Comparison of ENCODE assay signal across 21 cellular contexts in genomic region chr10:42149027-42149700, GRCh38.
A peak's percentile ranks its signal among the peaks of the same experiment; 100 is the strongest.
DNase-seq lines count a peak whose midpoint lies in the region; ATAC-seq and TF ChIP-seq lines count a peak whose summit lies in the region.
"Had no signal": no experiment of that assay in that cellular context is flagged by ENCODE, and none has a peak within 500 bp of the region (broad histone marks: within the 10 kb centered on the region; RNA-seq: fewer than 3 reads in every experiment).

No MANE protein-coding gene starts in this region.

- POLR2A ChIA-PET in CD8-positive, alpha-beta T cell (lab: Charles Lee): no interaction called here
- POLR2A ChIA-PET in activated CD8-positive, alpha-beta T cell treated with anti-CD3 and anti-CD28 coated beads, Interleukin-2, amount 10 ng/mL, durations not matched to agents 7 days and 5 days (lab: Charles Lee): no interaction called here

- 89 to 96% methylated on average over 12 to 42 of the region's 42 CpGs for WGBS in endodermal cell (ENCODE audit: insufficient coverage in 1 of 2, insufficient read length in 1 of 2), 2 experiments

- DNase-seq in Right ventricle myocardium inferior (ENCODE audit: missing footprints) (peak; percentile 66), left ventricle myocardium inferior (no peak), endodermal cell (peak; percentile 12), lung microvascular endothelial cell (ENCODE audit: low read depth in 2 of 2) (peak; percentile 5 to 35), MG63 (no peak)
- DNase-seq in CD8-positive, alpha-beta T cell: no peak
- DNase-seq in activated CD8-positive, alpha-beta T cell treated with anti-CD3 and anti-CD28 coated beads, Interleukin-2, amount 10 ng/mL, durations not matched to agents 7 days and 5 days: no peak
- DNase-seq: activated CD4-positive, alpha-beta T cell treated with anti-CD3 and anti-CD28 coated beads for 1 hour; activated CD8-positive, alpha-beta memory T cell treated with anti-CD3 and anti-CD28 coated beads, Interleukin-2, amount 50 U/mL, for 48 hours; body of pancreas; hippocampal formation; Karpas-422; kidney glomerular epithelial cell; NCI-H1105 treated with DMSO at 0.1 percent for 48 hours; NK-92 treated with Interleukin-12 subunit alpha and Interleukin-12 subunit beta, amount 100 ng/mL, for 24 hours had no signal

- no peaks in the 10 kb centered on the region for H3K4me1 Mint-ChIP-seq in endodermal cell
- no peaks in the 10 kb centered on the region for H3K4me1 Mint-ChIP-seq in CD8-positive, alpha-beta T cell (ENCODE audit: low read depth)
- no peaks in the 10 kb centered on the region for H3K4me1 Mint-ChIP-seq in activated CD8-positive, alpha-beta T cell treated with anti-CD3 and anti-CD28 coated beads, Interleukin-2, amount 10 ng/mL, durations not matched to agents 7 days and 5 days (ENCODE audit: low read depth)
- H3K4me1 Mint-ChIP-seq: activated naive CD4-positive, alpha-beta T cell treated with anti-CD3 and anti-CD28 coated beads, Interleukin-2, amount 50 U/mL, for 24 hours had no signal

- H3K27me3 Mint-ChIP-seq in endodermal cell (ENCODE audit: insufficient read depth): no peaks in the 10 kb centered on the region
- peaks cover 6% of the 10 kb centered on the region for H3K27me3 Mint-ChIP-seq in CD8-positive, alpha-beta T cell (ENCODE audit: low read depth)
- no peaks in the 10 kb centered on the region for H3K27me3 Mint-ChIP-seq in activated CD8-positive, alpha-beta T cell treated with anti-CD3 and anti-CD28 coated beads, Interleukin-2, amount 10 ng/mL, durations not matched to agents 7 days and 5 days (ENCODE audit: low read depth)

- no peaks in the 10 kb centered on the region for H3K36me3 ChIP-seq in left ventricle myocardium inferior
- no peaks in the 10 kb centered on the region for H3K36me3 ChIP-seq in endodermal cell (ENCODE audit: control insufficient read depth, insufficient read depth, low read length)
- no peaks in the 10 kb centered on the region for H3K36me3 ChIP-seq in MG63
- H3K36me3 ChIP-seq in CD8-positive, alpha-beta T cell (ENCODE audit: insufficient read depth, low read length): no peaks in the 10 kb centered on the region
- H3K36me3 ChIP-seq: tibial nerve had no signal

- H3K27ac Mint-ChIP-seq in endodermal cell: no peak overlapping the region
- no peak overlapping the region for H3K27ac Mint-ChIP-seq in CD8-positive, alpha-beta T cell
- H3K27ac Mint-ChIP-seq in activated CD8-positive, alpha-beta T cell treated with anti-CD3 and anti-CD28 coated beads, Interleukin-2, amount 10 ng/mL, durations not matched to agents 7 days and 5 days: no peak overlapping the region
- H3K27ac Mint-ChIP-seq: activated naive CD4-positive, alpha-beta T cell treated with anti-CD3 and anti-CD28 coated beads, Interleukin-2, amount 50 U/mL, for 24 hours; T-helper 2 cell treated with Interferon-gamma antibody and Interleukin-4, amounts not matched to agents 5 μg/mL and 100 μg/mL, for 36 hours had no signal

- H3K9me3 Mint-ChIP-seq in endodermal cell: peaks cover 86% of the 10 kb centered on the region
- peaks cover 11% of the 10 kb centered on the region for H3K9me3 Mint-ChIP-seq in CD8-positive, alpha-beta T cell
- H3K9me3 Mint-ChIP-seq in activated CD8-positive, alpha-beta T cell treated with anti-CD3 and anti-CD28 coated beads, Interleukin-2, amount 10 ng/mL, durations not matched to agents 7 days and 5 days (ENCODE audit: insufficient read depth): peaks cover 35% of the 10 kb centered on the region

- H3K27me3 ChIP-seq in left ventricle myocardium inferior (ENCODE audit: low read depth) (peaks cover 17% of the 10 kb centered on the region), endodermal cell (ENCODE audit: control insufficient read depth, insufficient read depth, low read length, poor library complexity, severe bottlenecking) (no peaks in the 10 kb centered on the region), MG63 (no peaks in the 10 kb centered on the region)
- no peaks in the 10 kb centered on the region for H3K27me3 ChIP-seq in CD8-positive, alpha-beta T cell (ENCODE audit: insufficient read depth, low read length)
- H3K27me3 ChIP-seq: body of pancreas, tibial nerve had no signal

- H3K36me3 Mint-ChIP-seq in endodermal cell (ENCODE audit: low read depth): no peaks in the 10 kb centered on the region
- H3K36me3 Mint-ChIP-seq in CD8-positive, alpha-beta T cell: peaks cover 2% of the 10 kb centered on the region
- peaks cover 5% of the 10 kb centered on the region for H3K36me3 Mint-ChIP-seq in activated CD8-positive, alpha-beta T cell treated with anti-CD3 and anti-CD28 coated beads, Interleukin-2, amount 10 ng/mL, durations not matched to agents 7 days and 5 days (ENCODE audit: low read depth)
- H3K36me3 Mint-ChIP-seq: activated naive CD4-positive, alpha-beta T cell treated with anti-CD3 and anti-CD28 coated beads, Interleukin-2, amount 50 U/mL, for 24 hours had no signal

- H3K9me3 ChIP-seq in left ventricle myocardium inferior (replicated peaks) (peaks cover 15% of the 10 kb centered on the region), endodermal cell (ENCODE audit: control insufficient read depth, low read length) (peaks cover 25% of the 10 kb centered on the region), MG63 (no peaks in the 10 kb centered on the region)
- H3K9me3 ChIP-seq in CD8-positive, alpha-beta T cell (ENCODE audit: low read length): no peaks in the 10 kb centered on the region

- no peak overlapping the region for H3K9ac ChIP-seq in endodermal cell (ENCODE audit: extremely low read depth, low read length, poor library complexity, severe bottlenecking)

- H3K27ac ChIP-seq in left ventricle myocardium inferior (replicated peaks): no peak overlapping the region
- no peak overlapping the region for H3K27ac ChIP-seq in endodermal cell (ENCODE audit: low read depth, low read length)
- H3K27ac ChIP-seq in CD8-positive, alpha-beta T cell (ENCODE audit: low read depth, low read length): no peak overlapping the region
- H3K27ac ChIP-seq: body of pancreas, tibial nerve had no signal

- H3K4me3 ChIP-seq in left ventricle myocardium inferior (no peak overlapping the region), endodermal cell (ENCODE audit: low read length) (no peak overlapping the region), MG63 (no peak overlapping the region)
- no peak overlapping the region for H3K4me3 ChIP-seq in CD8-positive, alpha-beta T cell (ENCODE audit: low read depth, low read length)
- H3K4me3 ChIP-seq: body of pancreas, mucosa of descending colon, tibial nerve had no signal

- intact Hi-C loops in Right ventricle myocardium inferior (cut with DNase I) (no loop called here), left ventricle myocardium inferior (cut with micrococcal nuclease) (no loop called here)
- intact Hi-C loops in CD8-positive, alpha-beta T cell (cut with DNase I, micrococcal nuclease): no loop called here

- TF ChIP-seq CTCF in left ventricle myocardium inferior (IDR thresholded peaks at IDR 0.05; ENCODE audit: borderline replicate concordance) (no peak), endodermal cell (conservative IDR thresholded peaks at IDR 0.05) (no peak)
- no peak for TF ChIP-seq CTCF in CD8-positive, alpha-beta T cell (IDR thresholded peaks at IDR 0.05)

- CTCF ChIA-PET in CD8-positive, alpha-beta T cell (lab: Charles Lee): no interaction called here
- CTCF ChIA-PET in activated CD8-positive, alpha-beta T cell treated with anti-CD3 and anti-CD28 coated beads, Interleukin-2, amount 10 ng/mL, durations not matched to agents 7 days and 5 days (lab: Charles Lee): no interaction called here

- H3K4me1 ChIP-seq in left ventricle myocardium inferior (no peaks in the 10 kb centered on the region), endodermal cell (ENCODE audit: control insufficient read depth, insufficient read depth, low read length) (no peaks in the 10 kb centered on the region)
- no peaks in the 10 kb centered on the region for H3K4me1 ChIP-seq in CD8-positive, alpha-beta T cell (ENCODE audit: insufficient read depth, low read length)
- H3K4me1 ChIP-seq: body of pancreas, tibial nerve had no signal

- H3K4me3 Mint-ChIP-seq in endodermal cell: no peak overlapping the region
- no peak overlapping the region for H3K4me3 Mint-ChIP-seq in CD8-positive, alpha-beta T cell
- H3K4me3 Mint-ChIP-seq in activated CD8-positive, alpha-beta T cell treated with anti-CD3 and anti-CD28 coated beads, Interleukin-2, amount 10 ng/mL, durations not matched to agents 7 days and 5 days: no peak overlapping the region
- H3K4me3 Mint-ChIP-seq: activated naive CD4-positive, alpha-beta T cell treated with anti-CD3 and anti-CD28 coated beads, Interleukin-2, amount 50 U/mL, for 24 hours; T-helper 2 cell treated with Interferon-gamma antibody and Interleukin-4, amounts not matched to agents 5 μg/mL and 100 μg/mL, for 36 hours had no signal

- ATAC-seq in Right ventricle myocardium inferior (no peak), HG02981 (IDR thresholded peaks at IDR 0.05; ENCODE audit: unreplicated experiment) (no peak)
- no peak for ATAC-seq in CD8-positive, alpha-beta T cell
- ATAC-seq in activated CD8-positive, alpha-beta T cell treated with anti-CD3 and anti-CD28 coated beads, Interleukin-2, amount 10 ng/mL, durations not matched to agents 7 days and 5 days: no peak
- ATAC-seq: body of pancreas, esophagus mucosa, mucosa of descending colon had no signal

Comparison
In these comparisons a context has a peak if more than half of its experiments do, and no peak if none do; other contexts are left out.
1. DNase-seq: peak in Right ventricle myocardium inferior (single experiment), endodermal cell (single experiment) and lung microvascular endothelial cell (2 of 2); none in left ventricle myocardium inferior (single experiment), MG63 (single experiment), CD8-positive, alpha-beta T cell (0 of 7) and activated CD8-positive, alpha-beta T cell treated with anti-CD3 and anti-CD28 coated beads, Interleukin-2, amount 10 ng/mL, durations not matched to agents 7 days and 5 days (single experiment).